ENCODE assay signal across 27 cellular contexts in the genomic region with DNA sequence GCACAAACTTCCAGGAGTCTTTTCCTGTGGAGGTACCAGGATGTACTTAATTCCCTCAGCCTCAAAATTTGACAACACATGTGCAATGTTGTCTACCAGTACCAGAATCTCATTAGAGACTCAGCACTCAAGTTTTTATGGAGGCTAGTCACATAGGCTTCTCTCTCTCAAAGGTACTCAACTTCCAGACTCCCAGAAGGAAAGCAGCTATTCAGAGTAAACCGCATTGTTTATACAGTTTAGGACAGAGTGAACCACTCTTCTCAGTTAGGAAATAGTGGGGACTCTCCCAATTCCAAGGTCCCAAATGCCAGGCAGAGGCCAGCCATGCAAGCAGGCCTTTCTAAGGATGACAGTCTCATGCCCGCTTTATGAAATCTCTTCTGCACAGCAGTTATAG. TPM values are rescaled to one million over a fixed set of nuclear protein-coding genes. Genes with fewer than 3 reads are reported as not detected.
"Had no signal": no experiment of that assay in that cellular context is flagged by ENCODE, and none has a peak within 500 bp of the region (broad histone marks: within the 10 kb centered on the region; RNA-seq: fewer than 3 reads in every experiment).

No MANE protein-coding gene starts in this region.

- H3K4me3 ChIP-seq: esophagus squamous epithelium, heart left ventricle, lung, psoas muscle, right lobe of liver, testis, tibial nerve, upper lobe of right lung, vagina had no signal

- H3K4me1 ChIP-seq: psoas muscle had no signal

- H3K4me3 Mint-ChIP-seq: naive thymus-derived CD4-positive, alpha-beta T cell; nephron progenitor cell; stimulated activated naive B cell treated with anti-CD40 and anti-IgM and Interleukin-4, amounts not matched to agents 10 μg/mL and 1 μg/mL and 100 μg/mL, for 72 hours; stimulated activated naive CD8-positive, alpha-beta T cell treated with anti-CD3 and anti-CD28 coated beads, Interleukin-15, amount 100 ng/mL, for 72 hours had no signal

- H3K9me3 Mint-ChIP-seq: naive thymus-derived CD4-positive, alpha-beta T cell; nephron progenitor cell; stimulated activated naive B cell treated with anti-CD40 and anti-IgM and Interleukin-4, amounts not matched to agents 10 μg/mL and 1 μg/mL and 100 μg/mL, for 72 hours; stimulated activated naive CD8-positive, alpha-beta T cell treated with anti-CD3 and anti-CD28 coated beads, Interleukin-15, amount 100 ng/mL, for 72 hours had no signal

- H3K36me3 ChIP-seq: esophagus squamous epithelium, heart left ventricle, neutrophil, right lobe of liver, tibial nerve, upper lobe of right lung, vagina had no signal

- H3K27me3 ChIP-seq: testis had no signal

- H3K9me3 ChIP-seq: esophagus squamous epithelium, heart left ventricle, neutrophil, psoas muscle, right lobe of liver, testis, tibial nerve, upper lobe of right lung, vagina had no signal

- H3K27ac Mint-ChIP-seq: naive thymus-derived CD4-positive, alpha-beta T cell; nephron progenitor cell; stimulated activated naive B cell treated with anti-CD40 and anti-IgM and Interleukin-4, amounts not matched to agents 10 μg/mL and 1 μg/mL and 100 μg/mL, for 72 hours; stimulated activated naive CD8-positive, alpha-beta T cell treated with anti-CD3 and anti-CD28 coated beads, Interleukin-15, amount 100 ng/mL, for 72 hours had no signal

- DNase-seq: dermis blood vessel endothelial cell; esophagus squamous epithelium; heart left ventricle; hippocampal formation; left colon; left ventricle myocardium superior; mesendoderm; naive thymus-derived CD4-positive, alpha-beta T cell; nephron progenitor cell; psoas muscle; retina; right lobe of liver; stimulated activated CD4-positive, alpha-beta T cell treated with anti-CD3 and anti-CD28 coated beads, Interleukin-4, amount 100 ng/mL, for 24 hours; stimulated activated naive B cell treated with anti-CD40 and anti-IgM and Interleukin-4, amounts not matched to agents 10 μg/mL and 1 μg/mL and 100 μg/mL, for 72 hours; stimulated activated naive CD8-positive, alpha-beta T cell treated with anti-CD3 and anti-CD28 coated beads, Interleukin-15, amount 100 ng/mL, for 72 hours; testis; upper lobe of right lung had no signal

- H3K36me3 Mint-ChIP-seq: naive thymus-derived CD4-positive, alpha-beta T cell; stimulated activated naive B cell treated with anti-CD40 and anti-IgM and Interleukin-4, amounts not matched to agents 10 μg/mL and 1 μg/mL and 100 μg/mL, for 72 hours had no signal

- H3K27ac ChIP-seq: esophagus squamous epithelium, heart left ventricle, neutrophil, psoas muscle, right lobe of liver, testis, tibial nerve, upper lobe of right lung, vagina had no signal

RNA-seq across cellular contexts. Expression of a gene that starts 8.5 kb away (rescaled TPM):
- total RNA-seq: dermis blood vessel endothelial cell; epithelial cell of proximal tubule; esophagus squamous epithelium; glomerular endothelial cell; kidney epithelial cell; left colon; mononuclear cell; naive thymus-derived CD4-positive, alpha-beta T cell; osteoblast; subcutaneous adipose tissue; upper lobe of right lung; vagina had no signal
- polyA plus RNA-seq: lung; naive thymus-derived CD4-positive, alpha-beta T cell had no signal
